ENCODE assay signal across 12 cellular contexts in the genomic region with DNA sequence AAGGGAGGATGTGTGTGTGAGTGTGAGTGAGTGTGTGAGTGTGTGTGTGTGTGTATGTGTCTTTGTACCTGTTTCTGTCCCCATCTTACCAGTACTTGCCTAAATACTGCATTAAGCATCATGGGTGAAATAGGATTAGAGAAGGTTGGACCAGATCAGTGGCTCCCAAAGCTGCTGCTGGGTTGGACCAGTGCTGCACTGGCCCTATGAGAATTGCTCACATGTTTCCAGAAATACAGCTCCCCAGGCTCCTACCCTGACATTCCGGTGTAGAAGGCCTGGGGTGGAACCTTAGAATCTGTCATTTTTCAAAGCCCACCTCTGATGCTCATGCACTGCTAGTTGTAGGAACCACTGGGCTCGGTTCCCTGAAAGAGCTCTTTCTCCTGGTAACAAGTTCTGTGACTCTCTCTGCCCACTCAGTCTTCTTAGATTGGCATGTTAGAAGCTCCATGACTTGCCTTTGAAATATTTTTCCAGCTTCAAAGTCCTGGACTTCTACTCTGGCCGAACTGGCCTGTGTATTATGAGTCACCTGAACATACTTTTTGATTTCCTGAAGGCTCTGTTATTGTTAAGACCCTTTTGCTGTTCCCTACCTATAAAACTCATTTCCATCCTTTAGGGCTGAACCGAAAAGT.
DNase-seq lines count a peak whose midpoint lies in the region; ATAC-seq, FAIRE-seq and TF ChIP-seq lines count a peak whose summit lies in the region.
"Had no signal": no experiment of that assay in that cellular context is flagged by ENCODE, and none has a peak within 500 bp of the region (broad histone marks: within the 10 kb centered on the region; RNA-seq: fewer than 3 reads in every experiment).

No MANE protein-coding gene starts in this region.

- H3K9me3 ChIP-seq in endodermal cell (ENCODE audit: control insufficient read depth, low read length), result no peaks in the 10 kb centered on the region
- no peaks in the 10 kb centered on the region for H3K9me3 ChIP-seq in prostate gland
- H3K9me3 ChIP-seq: gastrocnemius medialis had no signal

- no peaks in the 10 kb centered on the region for H3K36me3 ChIP-seq in endodermal cell (ENCODE audit: control insufficient read depth, insufficient read depth, low read length)
- no peaks in the 10 kb centered on the region for H3K36me3 ChIP-seq in prostate gland
- H3K36me3 ChIP-seq: gastrocnemius medialis had no signal

- H3K27me3 Mint-ChIP-seq in endodermal cell (ENCODE audit: insufficient read depth), result no peaks in the 10 kb centered on the region
- H3K27me3 Mint-ChIP-seq: memory B cell had no signal

- H3K9me3 Mint-ChIP-seq in endodermal cell, result no peaks in the 10 kb centered on the region
- H3K9me3 Mint-ChIP-seq: memory B cell had no signal

- H3K27ac Mint-ChIP-seq in endodermal cell, result peak overlapping the region; percentile 8
- H3K27ac Mint-ChIP-seq: activated CD8-positive, alpha-beta T cell treated with anti-CD3 and anti-CD28 coated beads, Interleukin-2, amount 10 ng/mL, durations not matched to agents 7 days and 5 days; memory B cell had no signal

- TF ChIP-seq CTCF in endodermal cell (conservative IDR thresholded peaks at IDR 0.05) (no peak), prostate gland (IDR thresholded peaks at IDR 0.05) (no peak)

- intact Hi-C loops in posterior vena cava (cut with DNase I) (no loop called here), prostate gland (cut with DNase I) (no loop called here)

- H3K27ac ChIP-seq in endodermal cell (ENCODE audit: low read depth, low read length), result no peak overlapping the region
- H3K27ac ChIP-seq in prostate gland, result no peak overlapping the region
- H3K27ac ChIP-seq: gastrocnemius medialis had no signal

- DNase-seq in Daoy (ENCODE audit: low read depth), result peak; percentile 34
- DNase-seq in RCC 7860 (ENCODE audit: low spot score), result peak; percentile 79
- DNase-seq in endodermal cell, result no peak
- peak; percentile 8 for DNase-seq in posterior vena cava (ENCODE audit: low spot score)
- DNase-seq in T-helper 2 cell, result no peak
- DNase-seq in GM19239 (ENCODE audit: insufficient read length, low spot score), result no peak
- no peak for DNase-seq in prostate gland (ENCODE audit: low spot score)
- DNase-seq: activated CD8-positive, alpha-beta T cell treated with anti-CD3 and anti-CD28 coated beads, Interleukin-2, amount 10 ng/mL, durations not matched to agents 7 days and 5 days; gastrocnemius medialis; NCI-H748 treated with DMSO at 0.1 percent for 48 hours had no signal

- peaks cover 5% of the 10 kb centered on the region for H3K4me1 Mint-ChIP-seq in endodermal cell

- no peaks in the 10 kb centered on the region for H3K4me1 ChIP-seq in endodermal cell (ENCODE audit: control insufficient read depth, insufficient read depth, low read length)
- no peaks in the 10 kb centered on the region for H3K4me1 ChIP-seq in prostate gland (replicated peaks)

- 91 to 93% methylated on average over 4 of the region's 4 CpGs for WGBS in endodermal cell (ENCODE audit: insufficient coverage in 1 of 2, insufficient read length in 1 of 2), 2 experiments
- 81% methylated on average over 4 of the region's 4 CpGs for WGBS in prostate gland

- TF ChIP-seq POLR2A in prostate gland (IDR thresholded peaks at IDR 0.05), result no peak

- H3K27me3 ChIP-seq in endodermal cell (ENCODE audit: control insufficient read depth, insufficient read depth, low read length, poor library complexity, severe bottlenecking), result no peaks in the 10 kb centered on the region
- H3K27me3 ChIP-seq in prostate gland (replicated peaks; ENCODE audit: insufficient read depth), result no peaks in the 10 kb centered on the region
- H3K27me3 ChIP-seq: gastrocnemius medialis had no signal

- ATAC-seq in HG02973 (IDR thresholded peaks at IDR 0.05; ENCODE audit: unreplicated experiment), result no peak
- ATAC-seq: activated CD8-positive, alpha-beta T cell treated with anti-CD3 and anti-CD28 coated beads, Interleukin-2, amount 10 ng/mL, durations not matched to agents 7 days and 5 days; gastrocnemius medialis had no signal

- H3K36me3 Mint-ChIP-seq in endodermal cell (ENCODE audit: low read depth), result peaks cover 21% of the 10 kb centered on the region

- no peak overlapping the region for H3K4me3 ChIP-seq in endodermal cell (ENCODE audit: low read length)
- no peak overlapping the region for H3K4me3 ChIP-seq in prostate gland
- H3K4me3 ChIP-seq: gastrocnemius medialis had no signal

- H3K9ac ChIP-seq in endodermal cell (ENCODE audit: extremely low read depth, low read length, poor library complexity, severe bottlenecking), result no peak overlapping the region

- H3K4me3 Mint-ChIP-seq in endodermal cell, result no peak overlapping the region
- H3K4me3 Mint-ChIP-seq: activated CD8-positive, alpha-beta T cell treated with anti-CD3 and anti-CD28 coated beads, Interleukin-2, amount 10 ng/mL, durations not matched to agents 7 days and 5 days; memory B cell had no signal

- FAIRE-seq in RCC 7860 (lab: Jason Lieb, UNC) (peak; percentile 87), GM19239 (lab: Jason Lieb, UNC) (no peak)

Comparison
In these comparisons a context has a peak if more than half of its experiments do, and no peak if none do; other contexts are left out.
1. DNase-seq: peak in Daoy (single experiment), RCC 7860 (single experiment) and posterior vena cava (single experiment); none in endodermal cell (single experiment), T-helper 2 cell (0 of 5), GM19239 (single experiment) and prostate gland (single experiment).